25 cellular contexts compared by ENCODE assay signal in genomic region chr2:211439011-211439410, GRCh38.
DNase-seq lines count a peak whose midpoint lies in the region; ATAC-seq, FAIRE-seq and TF ChIP-seq lines count a peak whose summit lies in the region.
"Had no signal": no experiment of that assay in that cellular context is flagged by ENCODE, and none has a peak within 500 bp of the region (broad histone marks: within the 10 kb centered on the region; RNA-seq: fewer than 3 reads in every experiment).

No MANE protein-coding gene starts in this region.

- intact Hi-C loops in OCI-LY7 (cut with micrococcal nuclease; ENCODE audit: unreplicated experiment): no loop called here
- intact Hi-C loops in activated CD4-positive, alpha-beta memory T cell treated with anti-CD3 and anti-CD28 coated beads for 36 hours (cut with micrococcal nuclease): no loop called here

- peaks cover 3% of the 10 kb centered on the region for H3K4me1 ChIP-seq in H9 (ENCODE audit: insufficient read depth, low read length)
- peaks cover 8% of the 10 kb centered on the region for H3K4me1 ChIP-seq in OCI-LY7 (ENCODE audit: insufficient read depth, low read length, poor library complexity, severe bottlenecking)
- no peaks in the 10 kb centered on the region for H3K4me1 ChIP-seq in smooth muscle cell (ENCODE audit: low read depth)
- H3K4me1 ChIP-seq: A549, Caco-2 had no signal

- H2BK12ac ChIP-seq in H9 (ENCODE audit: insufficient read length, low read depth, low read length): no peak overlapping the region

- H3F3A ChIP-seq in smooth muscle cell (ENCODE audit: low read depth): no peaks in the 10 kb centered on the region

- POLR2A ChIA-PET in OCI-LY7 (lab: Charles Lee): interaction anchor here (1.0 to 2.3 kb wide), 4 partner anchors 10 to 17 kb away, joined by 3 to 9 read pairs (median 4); no protein-coding TSS in a partner anchor
- POLR2A ChIA-PET in activated CD4-positive, alpha-beta memory T cell treated with anti-CD3 and anti-CD28 coated beads for 36 hours (lab: Charles Lee): no interaction called here

- TF ChIP-seq CTCF in H9 (conservative IDR thresholded peaks at IDR 0.05) (no peak), OCI-LY7 (conservative IDR thresholded peaks at IDR 0.05; ENCODE audit: low read length) (no peak), smooth muscle cell (IDR thresholded peaks at IDR 0.05; ENCODE audit: borderline replicate concordance, insufficient read depth, poor library complexity, severe bottlenecking) (no peak)

- H3K4me3 Mint-ChIP-seq in H9: no peak overlapping the region
- no peak overlapping the region for H3K4me3 Mint-ChIP-seq in activated CD4-positive, alpha-beta memory T cell treated with anti-CD3 and anti-CD28 coated beads for 36 hours
- H3K4me3 Mint-ChIP-seq: CD8-positive, alpha-beta T cell; T-cell had no signal

- H4K20me1 ChIP-seq in H9 (ENCODE audit: control insufficient read depth, insufficient read depth, insufficient read length) (no peaks in the 10 kb centered on the region), OCI-LY7 (ENCODE audit: insufficient read depth, low read length) (no peaks in the 10 kb centered on the region), smooth muscle cell (ENCODE audit: low read depth) (no peaks in the 10 kb centered on the region)

- H3K27ac ChIP-seq in H9 (ENCODE audit: insufficient read length, low read depth, low read length) (no peak overlapping the region), OCI-LY7 (ENCODE audit: low read depth, low read length, poor library complexity, severe bottlenecking) (no peak overlapping the region), smooth muscle cell (ENCODE audit: low read depth) (no peak overlapping the region)
- H3K27ac ChIP-seq: A549, C4-2B, KMS-11, RWPE1 had no signal

- H3K9ac ChIP-seq in H9 (ENCODE audit: extremely low read depth, insufficient read length, low read length) (no peak overlapping the region), smooth muscle cell (ENCODE audit: low read depth) (no peak overlapping the region)
- H3K9ac ChIP-seq: KMS-11 had no signal

- no peak overlapping the region for H3K4ac ChIP-seq in H9 (ENCODE audit: low read depth, low read length)

- H3K18ac ChIP-seq in H9 (ENCODE audit: insufficient read length, low read depth, low read length): no peak overlapping the region

- no peak overlapping the region for H4K91ac ChIP-seq in H9 (ENCODE audit: insufficient read length, low read depth, low read length)

- no peak overlapping the region for H2AK5ac ChIP-seq in H9 (ENCODE audit: insufficient read length, low read length)

- H3K56ac ChIP-seq in H9 (ENCODE audit: insufficient read length, low read depth, low read length): no peak overlapping the region

- ATAC-seq in HG03025 (IDR thresholded peaks at IDR 0.05; ENCODE audit: low FRiP score, unreplicated experiment): no peak
- ATAC-seq: A549; CD8-positive, alpha-beta T cell; T-cell had no signal

- H3K27me3 Mint-ChIP-seq in H9 (ENCODE audit: low read depth): no peaks in the 10 kb centered on the region
- no peaks in the 10 kb centered on the region for H3K27me3 Mint-ChIP-seq in activated CD4-positive, alpha-beta memory T cell treated with anti-CD3 and anti-CD28 coated beads for 36 hours
- H3K27me3 Mint-ChIP-seq: T-cell had no signal

- H2BK5ac ChIP-seq in H9 (ENCODE audit: insufficient read length, low read length): no peak overlapping the region

- no peak overlapping the region for H3T11ph ChIP-seq in H9 (ENCODE audit: low read length)

- CTCF ChIA-PET in OCI-LY7 (lab: Charles Lee; ENCODE audit: unreplicated experiment): no interaction called here
- CTCF ChIA-PET in activated CD4-positive, alpha-beta memory T cell treated with anti-CD3 and anti-CD28 coated beads for 36 hours (lab: Charles Lee): no interaction called here

- DNase-seq in H9: no peak
- no peak for DNase-seq in OCI-LY7 (ENCODE audit: low spot score)
- DNase-seq in glomerular visceral epithelial cell (ENCODE audit: extremely low spot score): peak; percentile 44
- DNase-seq in smooth muscle cell (lab: John Stamatoyannopoulos, UW; ENCODE audit: unreplicated experiment): no peak
- DNase-seq in RCC 7860 (ENCODE audit: low spot score): no peak
- DNase-seq in activated CD4-positive, alpha-beta memory T cell treated with anti-CD3 and anti-CD28 coated beads for 36 hours: no peak
- DNase-seq: Caco-2; CD8-positive, alpha-beta T cell; DMS 273 treated with DMSO at 0.1 percent for 48 hours; DMS79; NCI-H1105 treated with DMSO at 0.1 percent for 48 hours; NCI-H146; NCI-H1930; NCI-H2107; NCI-H526; NCI-H82; SHP77; T-cell had no signal

- H2AFZ ChIP-seq in H9 (ENCODE audit: low read length): no peak overlapping the region
- H2AFZ ChIP-seq in OCI-LY7 (ENCODE audit: low read length): peak overlapping the region; percentile 70; the same call in 1 of the 2 replicates
- no peak overlapping the region for H2AFZ ChIP-seq in smooth muscle cell (ENCODE audit: low read depth)

- H3K23me2 ChIP-seq in H9 (ENCODE audit: insufficient read length, low read depth, low read length, poor library complexity, severe bottlenecking): no peaks in the 10 kb centered on the region

- no peaks in the 10 kb centered on the region for H3K9me3 Mint-ChIP-seq in H9
- no peaks in the 10 kb centered on the region for H3K9me3 Mint-ChIP-seq in activated CD4-positive, alpha-beta memory T cell treated with anti-CD3 and anti-CD28 coated beads for 36 hours
- H3K9me3 Mint-ChIP-seq: CD8-positive, alpha-beta T cell; T-cell had no signal

- no CpG with 5 or more reads among the region's 2 CpGs for WGBS in H9 (ENCODE audit: extremely low coverage, insufficient read length, low lambda C conversion rate)
- 62% methylated on average over 2 of the region's 2 CpGs for WGBS in smooth muscle cell (ENCODE audit: low lambda C conversion rate)

- H4K8ac ChIP-seq in H9 (replicated peaks; ENCODE audit: insufficient read length, low read depth, low read length): no peak overlapping the region

- no peak overlapping the region for H2BK20ac ChIP-seq in H9 (ENCODE audit: low read depth, low read length, poor library complexity, severe bottlenecking)

- BruUV-seq in OCI-LY7 (replicated peaks; lab: Mats Ljungman, UMichigan): no TSS peak

- H3K4me1 Mint-ChIP-seq in H9: peaks cover 14 to 15% of the 10 kb centered on the region in 2 experiments
- H3K4me1 Mint-ChIP-seq in activated CD4-positive, alpha-beta memory T cell treated with anti-CD3 and anti-CD28 coated beads for 36 hours (ENCODE audit: low read depth): no peaks in the 10 kb centered on the region
- H3K4me1 Mint-ChIP-seq: T-cell had no signal

- no peak for FAIRE-seq in RCC 7860 (lab: Jason Lieb, UNC)
- FAIRE-seq: A549, GM12892, GM19239 had no signal

- H4K5ac ChIP-seq in H9 (ENCODE audit: insufficient read length, low read depth, low read length): no peak overlapping the region

- H2BK15ac ChIP-seq in H9 (ENCODE audit: low read depth, low read length): no peak overlapping the region

- H3K79me2 ChIP-seq in H9 (ENCODE audit: insufficient read depth, low read length) (no peaks in the 10 kb centered on the region), OCI-LY7 (ENCODE audit: insufficient read depth, low read depth, low read length) (no peaks in the 10 kb centered on the region), smooth muscle cell (ENCODE audit: low read depth) (no peaks in the 10 kb centered on the region)

- H3K36me3 Mint-ChIP-seq in H9 (ENCODE audit: insufficient read depth in 1 of 3, low read depth in 3 of 3): no peaks in the 10 kb centered on the region
- no peaks in the 10 kb centered on the region for H3K36me3 Mint-ChIP-seq in activated CD4-positive, alpha-beta memory T cell treated with anti-CD3 and anti-CD28 coated beads for 36 hours
- H3K36me3 Mint-ChIP-seq: CD8-positive, alpha-beta T cell; T-cell had no signal

- H3K9me3 ChIP-seq in H9 (ENCODE audit: control insufficient read depth, low read depth, low read length) (no peaks in the 10 kb centered on the region), OCI-LY7 (ENCODE audit: low read length) (no peaks in the 10 kb centered on the region), smooth muscle cell (replicated peaks; ENCODE audit: low read depth) (no peaks in the 10 kb centered on the region)
- H3K9me3 ChIP-seq: A549, Caco-2 had no signal

- H3K23ac ChIP-seq in H9 (ENCODE audit: insufficient read length, low read depth, low read length): no peak overlapping the region

- H3K4me2 ChIP-seq in H9 (ENCODE audit: insufficient read depth, insufficient read length, low read length) (no peak overlapping the region), OCI-LY7 (ENCODE audit: low read length) (peak overlapping the region; percentile 25; the same call in 1 of the 2 replicates), smooth muscle cell (peak overlapping the region; percentile 35)
- H3K4me2 ChIP-seq: A549, KMS-11 had no signal

- H3K14ac ChIP-seq in H9 (ENCODE audit: insufficient read depth, low read length): no peak overlapping the region

- no peak overlapping the region for H2BK120ac ChIP-seq in H9 (ENCODE audit: low read depth, low read length, poor library complexity, severe bottlenecking)

- no peak overlapping the region for H3K4me3 ChIP-seq in OCI-LY7 (ENCODE audit: low read depth, low read length, poor library complexity, severe bottlenecking)
- no peak overlapping the region for H3K4me3 ChIP-seq in smooth muscle cell
- H3K4me3 ChIP-seq: A549 had no signal

- no peaks in the 10 kb centered on the region for H3K27me3 ChIP-seq in H9 (ENCODE audit: insufficient read depth, low read length)
- no peaks in the 10 kb centered on the region for H3K27me3 ChIP-seq in smooth muscle cell (ENCODE audit: low read depth)

- H3K9me2 ChIP-seq in OCI-LY7 (ENCODE audit: insufficient read depth, low read length): no peaks in the 10 kb centered on the region

- H3K79me1 ChIP-seq in H9 (ENCODE audit: insufficient read depth, low read depth, low read length, poor library complexity, severe bottlenecking): no peaks in the 10 kb centered on the region

- H3K36me3 ChIP-seq in OCI-LY7 (ENCODE audit: insufficient read depth, low read length) (no peaks in the 10 kb centered on the region), smooth muscle cell (ENCODE audit: low read depth) (no peaks in the 10 kb centered on the region)

- H3K27ac Mint-ChIP-seq in H9: peak overlapping the region in 2 of 3 experiments; percentile 23 to 56; a peak in 1 of 7 replicates
- no peak overlapping the region for H3K27ac Mint-ChIP-seq in activated CD4-positive, alpha-beta memory T cell treated with anti-CD3 and anti-CD28 coated beads for 36 hours
- H3K27ac Mint-ChIP-seq: CD8-positive, alpha-beta T cell; T-cell had no signal
